ENCODE assay signal across 1 cellular context in the genomic region with DNA sequence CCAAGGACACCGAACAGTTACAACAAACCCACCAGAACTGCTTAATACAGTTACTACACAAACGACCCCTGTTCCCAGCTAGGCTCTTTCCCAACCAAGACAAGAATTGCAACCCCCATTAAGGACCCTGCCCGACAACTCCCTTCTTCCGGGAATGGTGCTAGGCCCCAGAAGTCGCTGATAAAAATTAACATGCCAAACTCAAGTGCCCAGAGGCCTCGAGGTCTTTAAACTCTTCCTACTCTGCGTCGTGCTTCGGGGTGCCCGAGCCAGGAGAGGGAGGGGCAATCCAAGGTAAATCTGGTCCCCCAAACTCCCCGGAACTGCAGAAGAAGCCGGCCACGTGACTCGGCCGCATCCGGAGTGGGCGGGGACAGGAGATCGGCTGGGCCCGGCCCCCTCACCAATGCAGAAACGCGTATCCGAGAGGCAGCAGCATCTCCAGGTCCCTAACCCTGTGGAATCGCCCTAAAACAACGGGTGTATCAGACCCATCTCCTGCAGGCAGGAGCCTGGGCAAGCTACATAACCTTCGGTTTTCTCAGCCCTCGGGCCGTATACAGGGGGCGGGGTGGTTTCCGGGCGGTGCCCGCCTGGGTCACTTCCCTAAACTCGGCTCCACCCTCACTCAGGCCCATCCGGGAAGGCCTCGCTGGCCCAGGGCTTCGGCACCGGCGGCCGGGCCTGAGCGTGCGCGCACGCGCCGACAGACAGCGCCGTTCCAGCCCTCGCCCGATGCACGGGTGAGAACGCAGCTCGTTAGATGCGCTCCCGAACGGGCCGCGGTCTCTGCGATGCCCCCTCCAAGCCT.
TF ChIP-seq lines count a peak whose summit lies in the region.

No MANE protein-coding gene starts in this region.

TF ChIP-seq in HepG2, 621 proteins besides CTCF, POLR2A, EP300 and RAD21 (continued from another document and continues in another):
- TF ChIP-seq REST (IDR thresholded peaks at IDR 0.05; ENCODE audit: borderline replicate concordance in 1 of 2, low read depth in 1 of 2, low read length in 2 of 2) (no peak), SNAI1 (CRISPR knock-in tag; IDR thresholded peaks at IDR 0.05; ENCODE audit: borderline replicate concordance) (no peak), ZNF839 (CRISPR knock-in tag; IDR thresholded peaks at IDR 0.05; ENCODE audit: borderline replicate concordance) (no peak), ZNF782 (CRISPR knock-in tag; IDR thresholded peaks at IDR 0.05; ENCODE audit: borderline replicate concordance) (peak; percentile 58; the same call in 1 of the 2 replicates), ETV5 (CRISPR knock-in tag; IDR thresholded peaks at IDR 0.05; ENCODE audit: borderline replicate concordance) (peak; percentile 83; the same call in 1 of the 2 replicates), PATZ1 (CRISPR knock-in tag; IDR thresholded peaks at IDR 0.05) (peak; percentile 73), RAD51 (IDR thresholded peaks at IDR 0.05; ENCODE audit: borderline replicate concordance) (peak; percentile 72), ARHGAP35 (CRISPR knock-in tag; IDR thresholded peaks at IDR 0.05; ENCODE audit: borderline replicate concordance) (peak; percentile 25; the same call in 1 of the 2 replicates), ZFX (CRISPR knock-in tag; IDR thresholded peaks at IDR 0.05; ENCODE audit: low read depth) (peak; percentile 67), HOXA7 (CRISPR knock-in tag; IDR thresholded peaks at IDR 0.05) (no peak), USF2 (IDR thresholded peaks at IDR 0.05; ENCODE audit: low read depth, low read length) (peak; percentile 70), USF2 (CRISPR knock-in tag; IDR thresholded peaks at IDR 0.05; ENCODE audit: borderline replicate concordance) (peak; percentile 93; the same call in 1 of the 2 replicates), FOXK1 (CRISPR knock-in tag; IDR thresholded peaks at IDR 0.05; ENCODE audit: borderline replicate concordance, low read depth) (0 out of 2 replicates have a peak, but pooled peaks have one; percentile 7), CSRNP1 (CRISPR knock-in tag; IDR thresholded peaks at IDR 0.05) (0 out of 2 replicates have a peak, but pooled peaks have one; percentile 25), CHCHD3 (CRISPR knock-in tag; IDR thresholded peaks at IDR 0.05) (0 out of 2 replicates have a peak, but pooled peaks have one; percentile 32), ZHX2 (IDR thresholded peaks at IDR 0.05; ENCODE audit: low read depth) (no peak), ZHX2 (CRISPR knock-in tag; IDR thresholded peaks at IDR 0.05; ENCODE audit: borderline replicate concordance) (0 out of 2 replicates have a peak, but pooled peaks have one; percentile 52), ZNF275 (CRISPR knock-in tag; IDR thresholded peaks at IDR 0.05; ENCODE audit: borderline replicate concordance) (peak; percentile 50; the same call in 1 of the 2 replicates), KAT8 (CRISPR knock-in tag; IDR thresholded peaks at IDR 0.05) (peak; percentile 66), AKAP8 (CRISPR knock-in tag; IDR thresholded peaks at IDR 0.05) (peak; percentile 90)
- TF ChIP-seq, protein P1, sequence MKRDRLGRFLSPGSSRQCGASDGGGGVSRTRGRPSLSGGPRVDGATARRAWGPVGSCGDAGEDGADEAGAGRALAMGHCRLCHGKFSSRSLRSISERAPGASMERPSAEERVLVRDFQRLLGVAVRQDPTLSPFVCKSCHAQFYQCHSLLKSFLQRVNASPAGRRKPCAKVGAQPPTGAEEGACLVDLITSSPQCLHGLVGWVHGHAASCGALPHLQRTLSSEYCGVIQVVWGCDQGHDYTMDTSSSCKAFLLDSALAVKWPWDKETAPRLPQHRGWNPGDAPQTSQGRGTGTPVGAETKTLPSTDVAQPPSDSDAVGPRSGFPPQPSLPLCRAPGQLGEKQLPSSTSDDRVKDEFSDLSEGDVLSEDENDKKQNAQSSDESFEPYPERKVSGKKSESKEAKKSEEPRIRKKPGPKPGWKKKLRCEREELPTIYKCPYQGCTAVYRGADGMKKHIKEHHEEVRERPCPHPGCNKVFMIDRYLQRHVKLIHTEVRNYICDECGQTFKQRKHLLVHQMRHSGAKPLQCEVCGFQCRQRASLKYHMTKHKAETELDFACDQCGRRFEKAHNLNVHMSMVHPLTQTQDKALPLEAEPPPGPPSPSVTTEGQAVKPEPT (CRISPR knock-in tag; IDR thresholded peaks at IDR 0.05; ENCODE audit: low read depth) = no peak
- TF ChIP-seq, protein P2, sequence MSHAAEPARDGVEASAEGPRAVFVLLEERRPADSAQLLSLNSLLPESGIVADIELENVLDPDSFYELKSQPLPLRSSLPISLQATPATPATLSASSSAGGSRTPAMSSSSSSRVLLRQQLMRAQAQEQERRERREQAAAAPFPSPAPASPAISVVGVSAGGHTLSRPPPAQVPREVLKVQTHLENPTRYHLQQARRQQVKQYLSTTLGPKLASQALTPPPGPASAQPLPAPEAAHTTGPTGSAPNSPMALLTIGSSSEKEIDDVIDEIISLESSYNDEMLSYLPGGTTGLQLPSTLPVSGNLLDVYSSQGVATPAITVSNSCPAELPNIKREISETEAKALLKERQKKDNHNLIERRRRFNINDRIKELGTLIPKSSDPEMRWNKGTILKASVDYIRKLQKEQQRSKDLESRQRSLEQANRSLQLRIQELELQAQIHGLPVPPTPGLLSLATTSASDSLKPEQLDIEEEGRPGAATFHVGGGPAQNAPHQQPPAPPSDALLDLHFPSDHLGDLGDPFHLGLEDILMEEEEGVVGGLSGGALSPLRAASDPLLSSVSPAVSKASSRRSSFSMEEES (CRISPR knock-in tag; IDR thresholded peaks at IDR 0.05) = peak; percentile 29
- TF ChIP-seq, protein P3, sequence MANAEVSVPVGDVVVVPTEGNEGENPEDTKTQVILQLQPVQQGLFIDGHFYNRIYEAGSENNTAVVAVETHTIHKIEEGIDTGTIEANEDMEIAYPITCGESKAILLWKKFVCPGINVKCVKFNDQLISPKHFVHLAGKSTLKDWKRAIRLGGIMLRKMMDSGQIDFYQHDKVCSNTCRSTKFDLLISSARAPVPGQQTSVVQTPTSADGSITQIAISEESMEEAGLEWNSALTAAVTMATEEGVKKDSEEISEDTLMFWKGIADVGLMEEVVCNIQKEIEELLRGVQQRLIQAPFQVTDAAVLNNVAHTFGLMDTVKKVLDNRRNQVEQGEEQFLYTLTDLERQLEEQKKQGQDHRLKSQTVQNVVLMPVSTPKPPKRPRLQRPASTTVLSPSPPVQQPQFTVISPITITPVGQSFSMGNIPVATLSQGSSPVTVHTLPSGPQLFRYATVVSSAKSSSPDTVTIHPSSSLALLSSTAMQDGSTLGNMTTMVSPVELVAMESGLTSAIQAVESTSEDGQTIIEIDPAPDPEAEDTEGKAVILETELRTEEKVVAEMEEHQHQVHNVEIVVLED (CRISPR knock-in tag; IDR thresholded peaks at IDR 0.05; ENCODE audit: borderline replicate concordance) = no peak
